Comparison of ENCODE assay signal across 8 cellular contexts in genomic region chr1:44417351-44418021, GRCh38. TPM values are rescaled to one million over a fixed set of nuclear protein-coding genes. Genes with fewer than 3 reads are reported as not detected.
DNase-seq lines count a peak whose midpoint lies in the region; ATAC-seq, FAIRE-seq and TF ChIP-seq lines count a peak whose summit lies in the region.

No MANE protein-coding gene starts in this region.

- no peak overlapping the region for H3K27ac ChIP-seq in CD4-positive, alpha-beta T cell (ENCODE audit: low read depth, low read length)
- H3K27ac ChIP-seq in GM12878 (ENCODE audit: control insufficient read depth, insufficient read depth) (no peak overlapping the region), layer of hippocampus (ENCODE audit: low read depth, low read length) (peak overlapping the region; percentile 81), stomach (no peak overlapping the region)

- H3K27ac Mint-ChIP-seq in CD4-positive, alpha-beta T cell = no peak overlapping the region
- H3K27ac Mint-ChIP-seq in Caco-2 (ENCODE audit: unreplicated experiment) = no peak overlapping the region

- H3K9me3 ChIP-seq in CD4-positive, alpha-beta T cell (ENCODE audit: control insufficient read depth, low read length) = no peaks in the 10 kb centered on the region
- no peaks in the 10 kb centered on the region for H3K9me3 ChIP-seq in GM12878 (replicated peaks; ENCODE audit: control insufficient read depth, insufficient read depth, low read length)
- no peaks in the 10 kb centered on the region for H3K9me3 ChIP-seq in stomach
- no peaks in the 10 kb centered on the region for H3K9me3 ChIP-seq in Caco-2

- RAD21 ChIA-PET in GM12878 (lab: Charles Lee; ENCODE audit: unreplicated experiment) = no interaction called here

- POLR2A ChIA-PET in CD4-positive, alpha-beta T cell (lab: Charles Lee) = no interaction called here
- POLR2A ChIA-PET in GM12878 (lab: Charles Lee) (no interaction called here), Caco-2 (lab: Charles Lee) (no interaction called here)

- no peaks in the 10 kb centered on the region for H3K36me3 Mint-ChIP-seq in CD4-positive, alpha-beta T cell (ENCODE audit: low read depth)
- no peaks in the 10 kb centered on the region for H3K36me3 Mint-ChIP-seq in Caco-2 (ENCODE audit: insufficient read depth, unreplicated experiment)

- H3K27me3 ChIP-seq in CD4-positive, alpha-beta T cell (ENCODE audit: control insufficient read depth, insufficient read depth, low read length) = peaks cover 78% of the 10 kb centered on the region
- peaks cover 15 to 30% of the 10 kb centered on the region in 2 experiments for H3K27me3 ChIP-seq in GM12878 (replicated peaks in 1 of 2; ENCODE audit: control insufficient read depth in 2 of 2, insufficient read depth in 2 of 2, low read length in 1 of 2)
- H3K27me3 ChIP-seq in layer of hippocampus (ENCODE audit: control insufficient read depth, insufficient read depth, low read length) = no peaks in the 10 kb centered on the region
- peaks cover 14 to 100% (median 90%) of the 10 kb centered on the region in 3 donors for H3K27me3 ChIP-seq in stomach
- H3K27me3 ChIP-seq in Caco-2 (replicated peaks; ENCODE audit: control insufficient read depth, insufficient read depth, low read length) = peaks cover 3% of the 10 kb centered on the region; the same call in 1 of the 2 replicates

- H4K20me1 ChIP-seq in GM12878 (ENCODE audit: control insufficient read depth, insufficient read depth) = no peaks in the 10 kb centered on the region; the same call in 1 of the 2 replicates

- no peak for FAIRE-seq in GM12878 (lab: Jason Lieb, UNC)

- no peak for DNase-seq in CD4-positive, alpha-beta T cell
- DNase-seq in M059J (ENCODE audit: low read depth) = peak; percentile 34
- no peak for DNase-seq in GM12878 (ENCODE audit: low read depth, low spot score)
- DNase-seq in stomach = peak; percentile 33
- DNase-seq in Caco-2 = no peak

- H3K79me2 ChIP-seq in GM12878 (ENCODE audit: control insufficient read depth, insufficient read depth, low read length) = no peaks in the 10 kb centered on the region

- TF ChIP-seq RAD21 in GM12878 (IDR thresholded peaks at IDR 0.05; ENCODE audit: insufficient read depth, low read depth, low read length) = no peak

- in situ Hi-C loops in GM12878 (cut with MboI) = no loop called here

- H3K9ac ChIP-seq in GM12878 (ENCODE audit: control insufficient read depth, insufficient read depth, low read length) = no peak overlapping the region

- TF ChIP-seq EP300 in GM12878 (IDR thresholded peaks at IDR 0.05; ENCODE audit: borderline replicate concordance in 1 of 2, control insufficient read depth in 1 of 2, low read depth in 2 of 2, low read length in 2 of 2) = no peak
- no peak for TF ChIP-seq EP300 in stomach (IDR thresholded peaks at IDR 0.05)

- no peaks in the 10 kb centered on the region for H3K4me1 Mint-ChIP-seq in CD4-positive, alpha-beta T cell (ENCODE audit: low read depth)
- H3K4me1 Mint-ChIP-seq in Caco-2 (ENCODE audit: low read depth, unreplicated experiment) = no peaks in the 10 kb centered on the region

- H3K4me3 Mint-ChIP-seq in CD4-positive, alpha-beta T cell = peak overlapping the region; percentile 13
- H3K4me3 Mint-ChIP-seq in Caco-2 (ENCODE audit: unreplicated experiment) = no peak overlapping the region

- SMC1A ChIA-PET in GM12878 (lab: Charles Lee; ENCODE audit: uncharacterized antibody, unreplicated experiment) = no interaction called here

- intact Hi-C loops in CD4-positive, alpha-beta T cell (cut with DNase I, micrococcal nuclease) = no loop called here
- intact Hi-C loops in GM12878 (cut with micrococcal nuclease; ENCODE audit: unreplicated experiment) (no loop called here), stomach (cut with DNase I; ENCODE audit: low total_unique reads) (no loop called here), Caco-2 (cut with micrococcal nuclease; ENCODE audit: unreplicated experiment) (no loop called here)

- CTCF ChIA-PET in CD4-positive, alpha-beta T cell (lab: Charles Lee) = no interaction called here
- CTCF ChIA-PET in GM12878 (lab: Yijun Ruan, JAX) (no interaction called here), Caco-2 (lab: Charles Lee) (no interaction called here)

- no peaks in the 10 kb centered on the region for H3K4me1 ChIP-seq in GM12878 (ENCODE audit: control insufficient read depth, insufficient read depth, low read length)
- peaks cover 10 to 17% (median 14%) of the 10 kb centered on the region in 4 donors for H3K4me1 ChIP-seq in stomach
- H3K4me1 ChIP-seq in Caco-2 = no peaks in the 10 kb centered on the region

- no peak overlapping the region for H3K4me3 ChIP-seq in GM12878
- peak overlapping the region; percentile 29 to 50 (median 38) for H3K4me3 ChIP-seq in stomach
- H3K4me3 ChIP-seq in Caco-2 (ENCODE audit: low read depth, low read length) = no peak overlapping the region

- H3K36me3 ChIP-seq in GM12878 (ENCODE audit: control insufficient read depth in 2 of 2, insufficient read depth in 2 of 2, low read length in 1 of 2) (no peaks in the 10 kb centered on the region), stomach (no peaks in the 10 kb centered on the region), Caco-2 (ENCODE audit: control insufficient read depth, insufficient read depth, low read length) (no peaks in the 10 kb centered on the region)

- H3K4me2 ChIP-seq in GM12878 (ENCODE audit: control insufficient read depth, insufficient read depth) = no peak overlapping the region

- TF ChIP-seq CTCF in CD4-positive, alpha-beta T cell (IDR thresholded peaks at IDR 0.05) = no peak
- TF ChIP-seq CTCF in GM12878 (IDR thresholded peaks at IDR 0.05 in 2 of 3, conservative IDR thresholded peaks at IDR 0.05 in 1 of 3; ENCODE audit: control insufficient read depth in 2 of 3, extremely low read depth in 1 of 3, insufficient read depth in 1 of 3, low read depth in 3 of 3, low read length in 3 of 3) = no peak
- no peak for TF ChIP-seq CTCF in stomach (IDR thresholded peaks at IDR 0.05)
- TF ChIP-seq CTCF in Caco-2 (IDR thresholded peaks at IDR 0.05; ENCODE audit: insufficient read depth in 1 of 2, low read depth in 1 of 2, low read length in 1 of 2, severe bottlenecking in 1 of 2, unreplicated experiment in 1 of 2) = no peak

- H3K9me3 Mint-ChIP-seq in CD4-positive, alpha-beta T cell = no peaks in the 10 kb centered on the region
- no peaks in the 10 kb centered on the region for H3K9me3 Mint-ChIP-seq in Caco-2 (ENCODE audit: unreplicated experiment)

- TF ChIP-seq POLR2A in GM12878 (IDR thresholded peaks at IDR 0.05; ENCODE audit: low read depth, low read length) (no peak), stomach (IDR thresholded peaks at IDR 0.05) (no peak)

- peak; percentile 44 for ATAC-seq in CD4-positive, alpha-beta T cell (ENCODE audit: poor library complexity)
- ATAC-seq in GM12878 (peak; percentile 33; the same call in 2 of the 3 replicates), GM18861 (IDR thresholded peaks at IDR 0.05; ENCODE audit: unreplicated experiment) (no peak), HG03025 (IDR thresholded peaks at IDR 0.05; ENCODE audit: low FRiP score, unreplicated experiment) (no peak)

- WGBS in GM12878 (ENCODE audit: insufficient coverage, insufficient replicate concordance, low lambda C conversion rate, missing lambda C conversion rate) = 10% methylated on average over 46 of the region's 65 CpGs
- 2 to 4% (median 4%) methylated on average over 17 to 65 of the region's 65 CpGs for WGBS in stomach, 5 donors

- H2AFZ ChIP-seq in GM12878 (ENCODE audit: control insufficient read depth, low read depth, low read length) = no peak overlapping the region

- BruUV-seq in GM12878 (replicated peaks; lab: Mats Ljungman, UMichigan) = no TSS peak
- BruUV-seq in Caco-2 (replicated peaks; lab: Mats Ljungman, UMichigan) = no TSS peak

- H3K27me3 Mint-ChIP-seq in CD4-positive, alpha-beta T cell = peaks cover 41% of the 10 kb centered on the region
- H3K27me3 Mint-ChIP-seq in Caco-2 (ENCODE audit: insufficient read depth, unreplicated experiment) = peaks cover 7% of the 10 kb centered on the region

TF ChIP-seq in GM12878, 131 proteins besides CTCF, POLR2A, EP300 and RAD21:
- TF ChIP-seq RUNX3 (IDR thresholded peaks at IDR 0.05; ENCODE audit: low read length) (no peak), SUZ12 (IDR thresholded peaks at IDR 0.05; ENCODE audit: unreplicated experiment) (peak; percentile 97)

RNA-seq across cellular contexts. Expression of gene RNF220, which starts 12.4 kb away (rescaled TPM):
- total RNA-seq in CD4-positive, alpha-beta T cell = 10 to 100 TPM; 76.0 to 77.9 TPM
- 56.3 and 72.9 TPM in 2 replicates for total RNA-seq in M059J (2014; rRNA removed; shearing (Covaris generic))
- total RNA-seq in GM12878 (2013; cell fraction: nucleolus; rRNA removed) = 42.0 and 50.1 TPM in 2 replicates
- total RNA-seq in GM12878 (2014; rRNA removed) = 70.0 TPM in 2 replicates
- total RNA-seq in GM12878 (2014; rRNA removed; fragmentation: Illumina TruSeq; extraction: Trizol) = 46.7 and 51.3 TPM in 2 replicates
- 72.2 and 76.1 TPM in 2 replicates for total RNA-seq in GM12878 (2021)
- polyA plus RNA-seq in GM12878 (2011; ENCODE audit: low read depth) = 28.7 TPM
- polyA plus RNA-seq in GM12878 (2011; rRNA removed) = 35.3 and 49.4 TPM in 2 replicates
- 62.9 and 63.9 TPM in 2 replicates for polyA plus RNA-seq in GM12878 (2011; cell fraction: cytosol; rRNA removed)
- polyA plus RNA-seq in GM12878 (2011; cell fraction: nucleus; rRNA removed) = 86.1 and 91.3 TPM in 2 replicates
- 47.8 and 79.5 TPM in 2 replicates for polyA plus RNA-seq in GM12878 (2012)
- 50.0 and 75.3 TPM in 2 replicates for polyA plus RNA-seq in GM12878 (2014; fragmentation: Illumina TruSeq; extraction: Trizol)
- polyA plus RNA-seq in GM12878 (2014; fragmentation: Nextera tagmentation; extraction: Ambion mirVana) = 10 to 100 TPM in 1 of 2 experiments, 1 to 10 TPM in 1; 4.6 to 13.6 TPM
- polyA plus RNA-seq in GM12878 (2014; rRNA removed) = 84.1 and 84.7 TPM in 2 replicates
- 10 to 100 TPM; 51.2 to 56.1 TPM for polyA plus RNA-seq in GM12878 (2016; fragmentation: Nextera tagmentation; extraction: Ambion mirVana)
- polyA minus RNA-seq in GM12878 (2011; rRNA and poly(A)+ RNA removed) = 30.3 and 33.9 TPM in 2 replicates
- 13.8 and 14.7 TPM in 2 replicates for polyA minus RNA-seq in GM12878 (2011; cell fraction: cytosol; rRNA and poly(A)+ RNA removed)
- 9.9 and 17.9 TPM in 2 replicates for polyA minus RNA-seq in GM12878 (2011; cell fraction: nucleus; rRNA and poly(A)+ RNA removed)
- total RNA-seq in stomach = 100 to 1,000 TPM in 1 of 5 donors, 10 to 100 TPM in 4; 21.0 to 207 (median 48.7) TPM
- 10 to 100 TPM; 41.9 to 49.3 (median 45.6) TPM for polyA plus RNA-seq in stomach
- total RNA-seq in Caco-2 (2022) = 79.5 and 92.4 TPM in 2 replicates

Comparison
In these comparisons a context has a peak if more than half of its experiments do, and no peak if none do; other contexts are left out.
1. ATAC-seq: peak in CD4-positive, alpha-beta T cell (single experiment) and GM12878 (single experiment); none in GM18861 (single experiment) and HG03025 (single experiment).
2. DNase-seq: peak in M059J (single experiment) and stomach (single experiment); none in CD4-positive, alpha-beta T cell (0 of 10), GM12878 (single experiment) and Caco-2 (0 of 2).
3. H3K4me3 ChIP-seq: peak in stomach (4 of 4); none in GM12878 (single experiment) and Caco-2 (single experiment).